Comparison of ENCODE assay signal across 8 cellular contexts in genomic region chr11:68270334-68271022, GRCh38. TPM values are rescaled to one million over a fixed set of nuclear protein-coding genes. Genes with fewer than 3 reads are reported as not detected.
DNase-seq lines count a peak whose midpoint lies in the region; ATAC-seq and TF ChIP-seq lines count a peak whose summit lies in the region.

No MANE protein-coding gene starts in this region.

- no peak for DNase-seq in right atrium auricular region (ENCODE audit: low spot score)
- DNase-seq in Right ventricle myocardium superior: no peak
- no peak for DNase-seq in breast epithelium (ENCODE audit: low spot score in 2 of 2)
- no peak for DNase-seq in stimulated activated naive CD4-positive, alpha-beta T cell treated with Interleukin-2 at 50 U/mL for 16 hours (lab: John Stamatoyannopoulos, UW)
- no peak for DNase-seq in GM10248 (ENCODE audit: extremely low spot score)
- no peak for DNase-seq in GF-D8 (lab: John Stamatoyannopoulos, UW)
- no peak for DNase-seq in ureter (ENCODE audit: low spot score)

- H3K27me3 ChIP-seq in right atrium auricular region (no peaks in the 10 kb centered on the region), breast epithelium (no peaks in the 10 kb centered on the region), mononuclear cell (ENCODE audit: insufficient read depth, low read length) (no peaks in the 10 kb centered on the region)

- intact Hi-C loops in Right ventricle myocardium superior (cut with DNase I): no loop called here
- intact Hi-C loops in breast epithelium (cut with DNase I; ENCODE audit: low total_unique reads): no loop called here

- H3K4me3 ChIP-seq in right atrium auricular region (peak overlapping the region; percentile 67 to 88), breast epithelium (peak overlapping the region; percentile 65 to 89 (median 84)), mononuclear cell (ENCODE audit: low read length) (peak overlapping the region; percentile 63)

- H3K27ac ChIP-seq in right atrium auricular region: peak overlapping the region; percentile 95 to 97
- peak overlapping the region; percentile 94 to 95 for H3K27ac ChIP-seq in breast epithelium

- peaks cover 27% of the 10 kb centered on the region for H3K36me3 ChIP-seq in right atrium auricular region
- no peaks in the 10 kb centered on the region for H3K36me3 ChIP-seq in breast epithelium

- no peak for ATAC-seq in Right ventricle myocardium superior (ENCODE audit: poor library complexity)

- CTCF ChIA-PET in GM10248 (lab: Yijun Ruan, JAX): interaction anchor here (0.7 to 7.0 kb wide), 11 partner anchors 9 to 131 kb away, joined by 3 to 67 read pairs (median 4); no protein-coding TSS in a partner anchor

- peaks cover 0 to 31% of the 10 kb centered on the region in 2 donors for H3K4me1 ChIP-seq in right atrium auricular region
- peaks cover 7% of the 10 kb centered on the region in 2 donors for H3K4me1 ChIP-seq in breast epithelium
- H3K4me1 ChIP-seq in mononuclear cell (ENCODE audit: insufficient read depth, low read length): peaks cover 73% of the 10 kb centered on the region

- TF ChIP-seq CTCF in right atrium auricular region (IDR thresholded peaks at IDR 0.05) (no peak), breast epithelium (IDR thresholded peaks at IDR 0.05) (no peak), GM10248 (IDR thresholded peaks at IDR 0.05; ENCODE audit: control extremely low read depth, extremely low read depth, low read depth, missing control alignments) (no peak)

- no peak for TF ChIP-seq POLR2A in breast epithelium (IDR thresholded peaks at IDR 0.05)

- POLR2A ChIA-PET in GM10248 (lab: Yijun Ruan, JAX): interaction anchor here (1.7 kb wide), 1 partner anchor 11 kb away, joined by 7 read pairs; no protein-coding TSS in a partner anchor

- no peaks in the 10 kb centered on the region for H3K9me3 ChIP-seq in right atrium auricular region
- no peaks in the 10 kb centered on the region for H3K9me3 ChIP-seq in breast epithelium
- H3K9me3 ChIP-seq in mononuclear cell (ENCODE audit: low read depth, low read length): no peaks in the 10 kb centered on the region

RNA-seq across cellular contexts. Expression of gene C11orf24, which starts 1.3 kb away (rescaled TPM):
- total RNA-seq in right atrium auricular region (10 to 100 TPM; 20.4 to 21.3 TPM), Right ventricle myocardium superior (21.8 TPM), breast epithelium (10 to 100 TPM; 11.4 to 22.7 (median 12.5) TPM), mononuclear cell (4.4 TPM), ureter (37.1 TPM)

RNA-seq across cellular contexts. Expression of gene LRP5, which starts 41.9 kb away (rescaled TPM):
- total RNA-seq in right atrium auricular region (10 to 100 TPM; 34.6 to 60.9 TPM), Right ventricle myocardium superior (49.8 TPM), breast epithelium (10 to 100 TPM; 23.6 to 48.8 (median 24.5) TPM), mononuclear cell (0.42 TPM), ureter (82.4 TPM)

RNA-seq across cellular contexts. Expression of gene KMT5B, which starts 57.4 kb away (rescaled TPM):
- 10 to 100 TPM; 20.2 to 20.5 TPM for total RNA-seq in right atrium auricular region
- total RNA-seq in Right ventricle myocardium superior: 22.5 TPM
- total RNA-seq in breast epithelium: 10 to 100 TPM; 35.2 to 74.6 (median 43.9) TPM
- total RNA-seq in mononuclear cell: 20.0 TPM
- total RNA-seq in ureter: 67.6 TPM

Comparison
In these comparisons a context has a peak if more than half of its experiments do, and no peak if none do; other contexts are left out.
1. RNA of gene LRP5, which starts 41.9 kb away (total RNA-seq): 82.4 TPM in ureter (single experiment), 34.6 to 60.9 TPM in right atrium auricular region, 49.8 TPM in Right ventricle myocardium superior (single experiment) and 23.6 to 48.8 TPM in breast epithelium; 0.42 TPM in mononuclear cell (single experiment); every median in the first group is over 10 times any median in the second.
2. Peak in every context shown above with its lines, with median percentiles within 50 percentile points of each other: H3K4me3 ChIP-seq.